In genomic region chr10:116879817-116880216, GRCh38 we compare ENCODE assay signal across 20 cellular contexts. TPM values are rescaled to one million over a fixed set of nuclear protein-coding genes. Genes with fewer than 3 reads are reported as not detected.
DNase-seq lines count a peak whose midpoint lies in the region; ATAC-seq, FAIRE-seq and TF ChIP-seq lines count a peak whose summit lies in the region.
"Had no signal": no experiment of that assay in that cellular context is flagged by ENCODE, and none has a peak within 500 bp of the region (broad histone marks: within the 10 kb centered on the region; RNA-seq: fewer than 3 reads in every experiment).

No MANE protein-coding gene starts in this region.

- H2AFZ ChIP-seq in H9 (ENCODE audit: low read length) (no peak overlapping the region), K562 (ENCODE audit: low read depth, low read length) (no peak overlapping the region), neuronal stem cell (ENCODE audit: low read length) (no peak overlapping the region)

- no peaks in the 10 kb centered on the region for H3K79me2 ChIP-seq in H9 (ENCODE audit: insufficient read depth, low read length)
- no peaks in the 10 kb centered on the region for H3K79me2 ChIP-seq in K562 (ENCODE audit: control insufficient read depth, insufficient read depth, low read length)

- H3K27me3 Mint-ChIP-seq in H9 (ENCODE audit: low read depth), result no peaks in the 10 kb centered on the region

- FAIRE-seq in K562 (lab: Jason Lieb, UNC), result no peak
- FAIRE-seq: A549, D721Med, GM12892 had no signal

- H3K4me3 Mint-ChIP-seq in H9, result peak overlapping the region in 1 of 2 experiments; percentile 1; a peak in 1 of 5 replicates
- H3K4me3 Mint-ChIP-seq: CD8-positive, alpha-beta T cell had no signal

- no peak for DNase-seq in H9
- DNase-seq in NCI-H345 (lab: John Stamatoyannopoulos, UW), result peak; percentile 23
- DNase-seq in K562 (ENCODE audit: extremely low read depth in 1 of 4, low spot score in 3 of 4), result no peak
- peak; percentile 51 for DNase-seq in neuronal stem cell (ENCODE audit: low spot score)
- DNase-seq in kidney glomerular epithelial cell (lab: John Stamatoyannopoulos, UW), result no peak
- no peak for DNase-seq in suprapubic skin (ENCODE audit: low spot score in 2 of 2)
- DNase-seq: BE2C; CD8-positive, alpha-beta T cell; COR-L47; DMS153; DND-41; GDM1; GOT3; IMR-90 had no signal

- TF ChIP-seq RAD21 in K562 (CRISPR knock-in tag; conservative IDR thresholded peaks at IDR 0.05 in 1 of 2, IDR thresholded peaks at IDR 0.05 in 1 of 2), result no peak

- no peak overlapping the region for H3K4me3 ChIP-seq in K562
- H3K4me3 ChIP-seq in neuronal stem cell (ENCODE audit: low read length in 2 of 2), result no peak overlapping the region
- no peak overlapping the region for H3K4me3 ChIP-seq in suprapubic skin
- H3K4me3 ChIP-seq: A549, HAP-1 had no signal

- TF ChIP-seq POLR2A in K562 (conservative IDR thresholded peaks at IDR 0.05), result no peak
- no peak for TF ChIP-seq POLR2A in suprapubic skin (IDR thresholded peaks at IDR 0.05)

- no peak overlapping the region for H2BK5ac ChIP-seq in H9 (ENCODE audit: insufficient read length, low read length)
- no peak overlapping the region for H2BK5ac ChIP-seq in neuronal stem cell (ENCODE audit: low read length)

- H2BK120ac ChIP-seq in H9 (ENCODE audit: low read depth, low read length, poor library complexity, severe bottlenecking) (no peak overlapping the region), neuronal stem cell (ENCODE audit: low read depth, low read length) (no peak overlapping the region)

- no peak for TF ChIP-seq EP300 in K562 (IDR thresholded peaks at IDR 0.05; ENCODE audit: low read length)
- no peak for TF ChIP-seq EP300 in suprapubic skin (IDR thresholded peaks at IDR 0.05)

- H3K4ac ChIP-seq in H9 (ENCODE audit: low read depth, low read length), result no peak overlapping the region
- no peak overlapping the region for H3K4ac ChIP-seq in neuronal stem cell (ENCODE audit: low read length)

- H3K27me3 ChIP-seq in H9 (ENCODE audit: insufficient read depth, low read length) (no peaks in the 10 kb centered on the region), K562 (ENCODE audit: control insufficient read depth in 2 of 2, insufficient read depth in 2 of 2, low read length in 2 of 2) (no peaks in the 10 kb centered on the region), neuronal stem cell (ENCODE audit: control insufficient read depth in 3 of 3, insufficient read depth in 3 of 3, low read depth in 1 of 3, low read length in 3 of 3) (peaks cover 0 to 70% (median 0%) of the 10 kb centered on the region in 3 experiments), suprapubic skin (no peaks in the 10 kb centered on the region)
- H3K27me3 ChIP-seq: BE2C had no signal

- H3K14ac ChIP-seq in H9 (ENCODE audit: insufficient read depth, low read length) (no peak overlapping the region), neuronal stem cell (ENCODE audit: low read length) (no peak overlapping the region)

- H3T11ph ChIP-seq in H9 (ENCODE audit: low read length), result no peak overlapping the region

- ATAC-seq in K562 (no peak), HG03457 (IDR thresholded peaks at IDR 0.05; ENCODE audit: unreplicated experiment) (no peak)
- ATAC-seq: CD8-positive, alpha-beta T cell had no signal

- no peak overlapping the region for H4K5ac ChIP-seq in H9 (ENCODE audit: insufficient read length, low read depth, low read length)

- no peaks in the 10 kb centered on the region for H4K20me1 ChIP-seq in H9 (ENCODE audit: control insufficient read depth, insufficient read depth, insufficient read length)
- H4K20me1 ChIP-seq in K562 (replicated peaks; ENCODE audit: control insufficient read depth, insufficient read depth, low read length), result no peaks in the 10 kb centered on the region

- in situ Hi-C loops in K562 (cut with MboI), result no loop called here

- H4K91ac ChIP-seq in H9 (ENCODE audit: insufficient read length, low read depth, low read length) (no peak overlapping the region), neuronal stem cell (ENCODE audit: low read depth, low read length, poor library complexity) (no peak overlapping the region)

- H3K4me1 ChIP-seq in H9 (ENCODE audit: insufficient read depth, low read length) (no peaks in the 10 kb centered on the region; the same call in 1 of the 2 replicates), K562 (replicated peaks in 1 of 2; ENCODE audit: control insufficient read depth in 2 of 2, insufficient read depth in 2 of 2, low read length in 2 of 2) (no peaks in the 10 kb centered on the region), neuronal stem cell (ENCODE audit: control insufficient read depth in 2 of 2, insufficient read depth in 1 of 2, low read depth in 1 of 2, low read length in 2 of 2) (peaks cover 0 to 5% of the 10 kb centered on the region in 2 donors), suprapubic skin (peaks cover 6% of the 10 kb centered on the region)
- H3K4me1 ChIP-seq: A549, BE2C, HAP-1 had no signal

- TSS peak; percentile 32 for BruUV-seq in K562 (replicated peaks; lab: Mats Ljungman, UMichigan)

- H2BK20ac ChIP-seq in H9 (ENCODE audit: low read depth, low read length, poor library complexity, severe bottlenecking), result no peak overlapping the region

- CTCF ChIA-PET in K562 (lab: Yijun Ruan, JAX; ENCODE audit: low intra/inter-chr PET ratio), result no interaction called here

- H3K4me2 ChIP-seq in H9 (ENCODE audit: insufficient read depth, insufficient read length, low read length) (no peak overlapping the region), K562 (ENCODE audit: insufficient read depth, low read length) (no peak overlapping the region), neuronal stem cell (ENCODE audit: insufficient read depth, low read length, poor library complexity, severe bottlenecking) (no peak overlapping the region)
- H3K4me2 ChIP-seq: A549 had no signal

- H2BK12ac ChIP-seq in H9 (ENCODE audit: insufficient read length, low read depth, low read length) (no peak overlapping the region), neuronal stem cell (ENCODE audit: low read length) (no peak overlapping the region)

- H3K36me3 Mint-ChIP-seq in H9 (ENCODE audit: insufficient read depth in 1 of 3, low read depth in 3 of 3), result no peaks in the 10 kb centered on the region; a peak in 1 of 7 replicates
- H3K36me3 Mint-ChIP-seq: CD8-positive, alpha-beta T cell had no signal

- peak overlapping the region in 2 of 3 experiments; percentile 38 to 51; a peak in 3 of 7 replicates for H3K27ac Mint-ChIP-seq in H9
- H3K27ac Mint-ChIP-seq: CD8-positive, alpha-beta T cell had no signal

- H3K79me1 ChIP-seq in H9 (ENCODE audit: insufficient read depth, low read depth, low read length, poor library complexity, severe bottlenecking), result no peaks in the 10 kb centered on the region
- no peaks in the 10 kb centered on the region for H3K79me1 ChIP-seq in neuronal stem cell (ENCODE audit: low read depth, low read length)

- no peak overlapping the region for H4K8ac ChIP-seq in H9 (replicated peaks; ENCODE audit: insufficient read length, low read depth, low read length)
- no peak overlapping the region for H4K8ac ChIP-seq in neuronal stem cell (ENCODE audit: low read depth, low read length)

- no peaks in the 10 kb centered on the region for H3K23me2 ChIP-seq in H9 (ENCODE audit: insufficient read length, low read depth, low read length, poor library complexity, severe bottlenecking)

- no peaks in the 10 kb centered on the region for H3K9me3 Mint-ChIP-seq in H9
- H3K9me3 Mint-ChIP-seq: CD8-positive, alpha-beta T cell had no signal

- POLR2A ChIA-PET in K562 (lab: Yijun Ruan, JAX), result interaction anchor here (0.6 kb wide), 1 partner anchor 154 kb away, joined by 3 read pairs; no protein-coding TSS in a partner anchor

- H3K4me1 Mint-ChIP-seq in H9, result peaks cover 23 to 28% of the 10 kb centered on the region in 2 experiments

- H3K23ac ChIP-seq in H9 (ENCODE audit: insufficient read length, low read depth, low read length), result no peak overlapping the region
- no peak overlapping the region for H3K23ac ChIP-seq in neuronal stem cell (ENCODE audit: low read depth, low read length, poor library complexity)

- H3K9me3 ChIP-seq in H9 (ENCODE audit: control insufficient read depth, low read depth, low read length) (no peaks in the 10 kb centered on the region), K562 (replicated peaks; ENCODE audit: control insufficient read depth, insufficient read depth, low read depth, low read length) (no peaks in the 10 kb centered on the region), neuronal stem cell (replicated peaks in 1 of 2; ENCODE audit: control insufficient read depth in 2 of 2, insufficient read depth in 1 of 2, low read depth in 1 of 2, low read length in 2 of 2) (no peaks in the 10 kb centered on the region), suprapubic skin (no peaks in the 10 kb centered on the region)
- H3K9me3 ChIP-seq: A549, BE2C, HAP-1 had no signal

- no peak overlapping the region for H3K56ac ChIP-seq in H9 (ENCODE audit: insufficient read length, low read depth, low read length)

- H2BK15ac ChIP-seq in H9 (ENCODE audit: low read depth, low read length) (no peak overlapping the region), neuronal stem cell (ENCODE audit: low read length) (no peak overlapping the region)

- TF ChIP-seq CTCF in H9 (conservative IDR thresholded peaks at IDR 0.05) (0 out of 3 replicates have a peak, but pooled peaks have one; percentile 9), K562 (IDR thresholded peaks at IDR 0.05 in 2 of 3, conservative IDR thresholded peaks at IDR 0.05 in 1 of 3; ENCODE audit: insufficient read depth in 2 of 3, low read depth in 1 of 3, low read length in 3 of 3) (no peak), suprapubic skin (IDR thresholded peaks at IDR 0.05) (no peak)

- H3K9me1 ChIP-seq in K562 (ENCODE audit: control insufficient read depth, insufficient read depth, low read length), result no peaks in the 10 kb centered on the region

- H3K36me3 ChIP-seq in K562 (ENCODE audit: control insufficient read depth, insufficient read depth, low read length) (peaks cover 11% of the 10 kb centered on the region; the same call in 2 of the 3 replicates), neuronal stem cell (replicated peaks in 1 of 2; ENCODE audit: control insufficient read depth in 2 of 2, insufficient read depth in 2 of 2, low read length in 2 of 2) (no peaks in the 10 kb centered on the region), suprapubic skin (peaks cover 5% of the 10 kb centered on the region)
- H3K36me3 ChIP-seq: BE2C, HAP-1 had no signal

- H3K27ac ChIP-seq in H9 (ENCODE audit: insufficient read length, low read depth, low read length) (no peak overlapping the region), K562 (ENCODE audit: extremely low read depth, low read depth, low read length) (no peak overlapping the region), neuronal stem cell (replicated peaks; ENCODE audit: low read length) (no peak overlapping the region), suprapubic skin (no peak overlapping the region)
- H3K27ac ChIP-seq: A549, C4-2B had no signal

- H3K18ac ChIP-seq in H9 (ENCODE audit: insufficient read length, low read depth, low read length) (no peak overlapping the region), neuronal stem cell (ENCODE audit: low read length) (no peak overlapping the region)

- H2AK5ac ChIP-seq in H9 (ENCODE audit: insufficient read length, low read length), result no peak overlapping the region
- no peak overlapping the region for H2AK5ac ChIP-seq in neuronal stem cell (ENCODE audit: low read depth, low read length)

- WGBS in H9 (ENCODE audit: extremely low coverage, insufficient read length, low lambda C conversion rate), result no CpG with 5 or more reads among the region's 7 CpGs
- WGBS in K562 (ENCODE audit: insufficient coverage, low coverage, missing lambda C conversion rate), result 43% methylated on average over 7 of the region's 7 CpGs
- no CpG with 5 or more reads among the region's 7 CpGs for WGBS in neuronal stem cell (ENCODE audit: extremely low coverage in 2 of 2, insufficient read length in 2 of 2, insufficient replicate concordance in 1 of 2), 2 donors
- WGBS in suprapubic skin, result 79% methylated on average over 7 of the region's 7 CpGs

- H3K9ac ChIP-seq in H9 (ENCODE audit: extremely low read depth, insufficient read length, low read length) (no peak overlapping the region), K562 (ENCODE audit: insufficient read depth in 1 of 2, low read depth in 2 of 2, low read length in 2 of 2) (no peak overlapping the region), neuronal stem cell (ENCODE audit: low read depth, low read length, poor library complexity) (no peak overlapping the region)

- intact Hi-C loops in K562 (cut with micrococcal nuclease), result no loop called here

RNA-seq across cellular contexts. Expression of gene ENO4, which starts 30.5 kb away (rescaled TPM):
- total RNA-seq in H9 (2021) (0.18 and 0.26 TPM in 2 replicates), K562 (2014; rRNA removed) (not detected in 2 replicates), K562 (2014; rRNA removed; fragmentation: Illumina TruSeq; extraction: Trizol) (not detected in 2 replicates), K562 (2015; rRNA removed; fragmentation: Illumina TruSeq; extraction: Trizol) (not detected in 2 replicates), K562 (2021) (not detected in 2 replicates), suprapubic skin (under 1 TPM in 1 of 4 donors, not detected in 3; 0.56 TPM)
- not detected in 2 replicates for total RNA-seq in K562 (2011; cell fraction: chromatin; rRNA removed; ENCODE audit: low replicate concordance)
- total RNA-seq in K562 (2011; cell fraction: nucleolus; rRNA removed), result not detected in 2 replicates
- total RNA-seq in K562 (2011; cell fraction: nucleoplasm; rRNA removed), result not detected in 2 replicates
- polyA plus RNA-seq in K562 (2011; rRNA removed) (not detected in 2 replicates), K562 (2014; fragmentation: Illumina TruSeq; extraction: Trizol) (not detected in 2 replicates), K562 (2014; fragmentation: Nextera tagmentation; extraction: Ambion mirVana) (under 1 TPM in 1 of 2 experiments, not detected in 1; 0.07 TPM), K562 (2014; rRNA removed) (not detected in 2 replicates)
- polyA plus RNA-seq in K562 (2011; cell fraction: cytosol; rRNA removed), result not detected in 2 replicates
- not detected in 2 replicates for polyA plus RNA-seq in K562 (2011; cell fraction: nucleus; rRNA removed)
- polyA plus RNA-seq in K562 (2012), result 0.17 and 0.22 TPM in 2 replicates
- not detected in 2 replicates for polyA minus RNA-seq in K562 (2011; rRNA and poly(A)+ RNA removed)
- polyA minus RNA-seq in K562 (2011; cell fraction: cytosol; rRNA and poly(A)+ RNA removed), result not detected in 2 replicates
- not detected in 2 replicates for polyA minus RNA-seq in K562 (2011; cell fraction: nucleus; rRNA and poly(A)+ RNA removed)
- polyA plus RNA-seq in neuronal stem cell (2013, experiment 1 of 2), result 1.9 TPM
- 1.3 TPM for polyA plus RNA-seq in neuronal stem cell (2013, experiment 2 of 2)
- total RNA-seq: CD8-positive, alpha-beta T cell had no signal

Comparison
In these comparisons a context has a peak if more than half of its experiments do, and no peak if none do; other contexts are left out.
1. DNase-seq: peak in NCI-H345 (single experiment) and neuronal stem cell (single experiment); none in H9 (single experiment), K562 (0 of 4), kidney glomerular epithelial cell (single experiment) and suprapubic skin (0 of 2).